In the genomic region with DNA sequence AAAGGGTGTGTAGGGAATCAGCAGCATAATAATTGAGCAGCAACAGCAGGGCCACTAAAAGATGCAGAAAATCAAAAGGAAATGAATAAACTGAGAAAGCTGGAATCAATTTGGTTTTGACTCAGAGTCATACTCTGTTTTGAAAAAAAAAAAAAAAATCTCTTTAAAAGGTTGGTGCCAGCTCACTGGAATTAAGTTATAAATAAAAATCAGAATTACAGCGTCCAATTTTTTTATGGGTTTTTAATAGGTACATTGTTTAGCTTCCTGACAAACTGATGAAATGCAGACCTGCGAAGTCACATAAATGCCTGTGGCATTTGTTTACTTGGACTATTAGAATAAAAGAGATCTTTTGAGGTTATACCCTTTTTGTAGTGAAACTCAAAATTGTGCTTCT, we compare ENCODE assay signal across 22 cellular contexts.
"Had no signal": no experiment of that assay in that cellular context is flagged by ENCODE, and none has a peak within 500 bp of the region (broad histone marks: within the 10 kb centered on the region; RNA-seq: fewer than 3 reads in every experiment).

No MANE protein-coding gene starts in this region.

- H3K4me3 ChIP-seq: ascending aorta, cardiac muscle cell, colonic mucosa, lower lobe of right lung, mucosa of descending colon, tibial nerve had no signal

- H3K9me3 ChIP-seq: colonic mucosa had no signal

- H3K27ac ChIP-seq: ascending aorta, cardiac muscle cell, colonic mucosa, foreskin keratinocyte, lower lobe of right lung, tibial nerve had no signal

- ATAC-seq: foreskin keratinocyte, left lobe of liver, lower lobe of right lung, mucosa of descending colon, right cardiac atrium had no signal

- H3K36me3 ChIP-seq: ascending aorta, cardiac muscle cell, colonic mucosa, lower lobe of right lung, tibial nerve had no signal

- H3K27me3 ChIP-seq: ascending aorta, cardiac muscle cell, colonic mucosa, foreskin keratinocyte, tibial nerve had no signal

- H3K4me1 ChIP-seq: colonic mucosa, foreskin keratinocyte, lower lobe of right lung had no signal

- DNase-seq: activated CD4-positive, alpha-beta T cell treated with anti-CD3 and anti-CD28 coated beads for 4 hours; activated CD4-positive, alpha-beta T cell treated with anti-CD3 and anti-CD28 coated beads, Interleukin-2, amount 50 U/mL, for 4 hours; activated CD8-positive, alpha-beta memory T cell treated with anti-CD3 and anti-CD28 coated beads for 24 hours; activated effector memory CD4-positive, alpha-beta T cell treated with Interleukin-2 at 50 U/mL for 16 hours; activated naive CD4-positive, alpha-beta T cell treated with Interleukin-2 at 50 U/mL for 16 hours; activated naive CD8-positive, alpha-beta T cell treated with anti-CD3 and anti-CD28 coated beads for 36 hours; cerebellar nuclear complex; colonic mucosa; effector CD8-positive, alpha-beta T cell; foreskin keratinocyte; kidney glomerular epithelial cell; lower lobe of right lung; mucosa of descending colon; posterior cingulate gyrus; right cardiac atrium; stimulated activated CD4-positive, alpha-beta T cell treated with anti-CD3 and anti-CD28 coated beads, Interleukin-15, amount 100 ng/mL, for 24 hours; stimulated activated CD4-positive, alpha-beta T cell treated with anti-CD3 and anti-CD28 coated beads, Interleukin-2, amount 100 ng/mL, for 24 hours; stimulated activated naive CD4-positive, alpha-beta T cell had no signal
